ENCODE assay signal across 12 cellular contexts in the genomic region with DNA sequence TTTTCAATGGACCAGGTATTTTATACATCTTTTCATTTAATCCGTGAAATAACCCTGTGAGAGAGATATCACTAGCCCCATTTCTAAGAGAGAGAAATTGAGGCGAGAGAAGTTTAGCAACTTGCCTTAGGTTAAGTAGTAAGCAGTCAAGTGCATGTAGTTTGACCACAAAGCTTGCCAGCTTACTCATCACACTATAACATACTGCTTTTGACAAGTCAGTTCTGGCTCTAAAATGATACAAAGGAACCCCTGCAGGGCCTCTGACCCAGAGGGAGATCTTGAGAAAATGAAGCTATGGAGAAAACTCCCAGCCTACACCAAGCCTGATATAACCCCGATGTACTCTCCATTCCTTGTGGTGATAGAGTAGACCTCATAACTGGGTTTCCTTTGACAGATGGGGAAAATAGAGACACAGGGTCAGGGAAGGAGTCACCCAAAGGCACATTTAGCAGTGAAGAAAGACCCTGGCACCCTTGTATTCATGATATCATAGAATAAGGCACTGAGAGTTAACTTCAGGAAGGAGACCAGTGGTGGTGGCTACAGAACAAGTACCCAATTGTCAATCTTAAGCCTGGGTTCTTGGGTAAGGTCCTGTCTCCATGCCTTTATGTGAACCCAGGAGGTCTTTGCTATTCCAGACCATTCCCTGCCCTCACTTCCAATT.
DNase-seq lines count a peak whose midpoint lies in the region; ATAC-seq and TF ChIP-seq lines count a peak whose summit lies in the region.
"Had no signal": no experiment of that assay in that cellular context is flagged by ENCODE, and none has a peak within 500 bp of the region (broad histone marks: within the 10 kb centered on the region; RNA-seq: fewer than 3 reads in every experiment).

No MANE protein-coding gene starts in this region.

- peak overlapping the region; percentile 42 for H3K4me3 Mint-ChIP-seq in activated T-cell treated with anti-CD3 and anti-CD28 coated beads, Interleukin-2, amount 50 U/mL, for 24 hours
- peak overlapping the region; percentile 20 for H3K4me3 Mint-ChIP-seq in activated CD4-positive, alpha-beta memory T cell treated with anti-CD3 and anti-CD28 coated beads for 36 hours
- peak overlapping the region; percentile 55 for H3K4me3 Mint-ChIP-seq in natural killer cell
- H3K4me3 Mint-ChIP-seq: activated B cell treated with CpG ODN at 0.5 μM for 24 hours had no signal

- no peak for DNase-seq in activated T-cell treated with anti-CD3 and anti-CD28 coated beads, Interleukin-2, amount 50 U/mL, for 24 hours
- no peak for DNase-seq in activated T-cell treated with anti-CD3 and anti-CD28 coated beads, Interleukin-2, amount 50 U/mL, for 1 hour
- peak; percentile 47 for DNase-seq in activated CD4-positive, alpha-beta memory T cell treated with anti-CD3 and anti-CD28 coated beads for 36 hours
- DNase-seq in natural killer cell, result no peak
- no peak for DNase-seq in NCI-H1105 (lab: John Stamatoyannopoulos, UW)
- no peak for DNase-seq in effector CD8-positive, alpha-beta T cell (lab: John Stamatoyannopoulos, UW)
- DNase-seq: activated B cell treated with CpG ODN at 0.5 μM for 24 hours, colonic mucosa, NCI-H526 treated with DMSO at 0.1 percent for 48 hours, ovary had no signal

- no peak for TF ChIP-seq CTCF in natural killer cell (IDR thresholded peaks at IDR 0.05)

- no peaks in the 10 kb centered on the region for H3K36me3 Mint-ChIP-seq in activated T-cell treated with anti-CD3 and anti-CD28 coated beads, Interleukin-2, amount 50 U/mL, for 24 hours (ENCODE audit: low read depth)
- H3K36me3 Mint-ChIP-seq in activated CD4-positive, alpha-beta memory T cell treated with anti-CD3 and anti-CD28 coated beads for 36 hours, result no peaks in the 10 kb centered on the region
- H3K36me3 Mint-ChIP-seq in natural killer cell, result no peaks in the 10 kb centered on the region

- CTCF ChIA-PET in activated CD4-positive, alpha-beta memory T cell treated with anti-CD3 and anti-CD28 coated beads for 36 hours (lab: Charles Lee), result interaction anchor here (0.6 to 1.6 kb wide), 3 partner anchors 11 to 66 kb away, joined by 3 to 5 read pairs (median 5); no protein-coding TSS in a partner anchor

- POLR2A ChIA-PET in activated CD4-positive, alpha-beta memory T cell treated with anti-CD3 and anti-CD28 coated beads for 36 hours (lab: Charles Lee), result interaction anchor here (1.0 to 2.1 kb wide), 2 partner anchors 11 to 51 kb away, joined by 3 to 13 read pairs; no protein-coding TSS in a partner anchor

- H3K9me3 Mint-ChIP-seq in activated T-cell treated with anti-CD3 and anti-CD28 coated beads, Interleukin-2, amount 50 U/mL, for 24 hours, result no peaks in the 10 kb centered on the region
- no peaks in the 10 kb centered on the region for H3K9me3 Mint-ChIP-seq in activated CD4-positive, alpha-beta memory T cell treated with anti-CD3 and anti-CD28 coated beads for 36 hours
- no peaks in the 10 kb centered on the region for H3K9me3 Mint-ChIP-seq in natural killer cell
- H3K9me3 Mint-ChIP-seq: activated B cell treated with CpG ODN at 0.5 μM for 24 hours had no signal

- H3K27me3 Mint-ChIP-seq in activated T-cell treated with anti-CD3 and anti-CD28 coated beads, Interleukin-2, amount 50 U/mL, for 24 hours, result peaks cover 13% of the 10 kb centered on the region
- no peaks in the 10 kb centered on the region for H3K27me3 Mint-ChIP-seq in activated CD4-positive, alpha-beta memory T cell treated with anti-CD3 and anti-CD28 coated beads for 36 hours
- H3K27me3 Mint-ChIP-seq in natural killer cell (ENCODE audit: low read depth in 2 of 2), result no peaks in the 10 kb centered on the region
- H3K27me3 Mint-ChIP-seq: activated B cell treated with CpG ODN at 0.5 μM for 24 hours had no signal

- intact Hi-C loops in activated CD4-positive, alpha-beta memory T cell treated with anti-CD3 and anti-CD28 coated beads for 36 hours (cut with micrococcal nuclease), result loop anchor here (1.0 kb wide), 1 partner anchor 12 kb away; no protein-coding TSS in a partner anchor
- intact Hi-C loops in natural killer cell (cut with micrococcal nuclease), result no loop called here

- peak overlapping the region; percentile 87 for H3K27ac Mint-ChIP-seq in activated T-cell treated with anti-CD3 and anti-CD28 coated beads, Interleukin-2, amount 50 U/mL, for 24 hours
- H3K27ac Mint-ChIP-seq in activated CD4-positive, alpha-beta memory T cell treated with anti-CD3 and anti-CD28 coated beads for 36 hours, result peak overlapping the region; percentile 82
- H3K27ac Mint-ChIP-seq in natural killer cell, result peak overlapping the region; percentile 60 to 77
- H3K27ac Mint-ChIP-seq: activated B cell treated with CpG ODN at 0.5 μM for 24 hours had no signal

- ATAC-seq in HG02798 (IDR thresholded peaks at IDR 0.05; ENCODE audit: poor library complexity, unreplicated experiment) (peak; percentile 61), natural killer cell (peak; percentile 77 to 92 (median 87)), HG03025 (IDR thresholded peaks at IDR 0.05; ENCODE audit: low FRiP score, unreplicated experiment) (no peak)

- H3K4me1 Mint-ChIP-seq in activated T-cell treated with anti-CD3 and anti-CD28 coated beads, Interleukin-2, amount 50 U/mL, for 24 hours (ENCODE audit: low read depth), result peaks cover 61% of the 10 kb centered on the region
- peaks cover 64% of the 10 kb centered on the region for H3K4me1 Mint-ChIP-seq in activated CD4-positive, alpha-beta memory T cell treated with anti-CD3 and anti-CD28 coated beads for 36 hours (ENCODE audit: low read depth)
- peaks cover 60% of the 10 kb centered on the region in 2 donors for H3K4me1 Mint-ChIP-seq in natural killer cell
